ENCODE assay signal across 1 cellular context in genomic region chr6:31665501-31666336, GRCh38.
TF ChIP-seq lines count a peak whose summit lies in the region.

Gene CSNK2B, plus strand, starts transcription at chr6:31666080. Its CDS starts 752 bp downstream, at chr6:31666832.

TF ChIP-seq in K562, 482 proteins besides CTCF, POLR2A, EP300 and RAD21 (continued from another document and continues in another):
- TF ChIP-seq ZFP91 (CRISPR knock-in tag; IDR thresholded peaks at IDR 0.05) (no peak; the same call in 1 of the 2 replicates), NR1H2 (CRISPR knock-in tag; IDR thresholded peaks at IDR 0.05) (0 out of 2 replicates have a peak, but pooled peaks have one; percentile 37), CHD1 (IDR thresholded peaks at IDR 0.05; ENCODE audit: low read length) (peak; percentile 71), ADNP (tag; IDR thresholded peaks at IDR 0.05) (no peak), ZNF24 (IDR thresholded peaks at IDR 0.05) (peak; percentile 19; the same call in 1 of the 2 replicates), NFYB (IDR thresholded peaks at IDR 0.05; ENCODE audit: extremely low read depth, insufficient read length) (no peak), KAT8 (IDR thresholded peaks at IDR 0.05; ENCODE audit: low read depth) (no peak), RBM14 (IDR thresholded peaks at IDR 0.05; ENCODE audit: borderline replicate concordance, insufficient read depth, low read depth, low read length) (peak; percentile 45; the same call in 1 of the 2 replicates), TAF15 (IDR thresholded peaks at IDR 0.05; ENCODE audit: low read depth, low read length) (peak; percentile 85; the same call in 1 of the 2 replicates), NCOA2 (IDR thresholded peaks at IDR 0.05; ENCODE audit: partially characterized antibody in 2 of 2) (no peak), MIER1 (IDR thresholded peaks at IDR 0.05; ENCODE audit: low read depth) (no peak), CHD2 (IDR thresholded peaks at IDR 0.05; ENCODE audit: low read depth, low read length) (peak; percentile 12; the same call in 1 of the 2 replicates), NEUROD1 (IDR thresholded peaks at IDR 0.05; ENCODE audit: borderline replicate concordance, low read depth, low read length, partially characterized antibody) (peak; percentile 68), ATF2 (CRISPR knock-in tag; IDR thresholded peaks at IDR 0.05) (no peak), TCF7L2 (IDR thresholded peaks at IDR 0.05; ENCODE audit: low read depth, low read length) (no peak), ZNF780A (CRISPR knock-in tag; IDR thresholded peaks at IDR 0.05) (no peak), CREB3L1 (IDR thresholded peaks at IDR 0.05; ENCODE audit: borderline replicate concordance, low read depth) (peak; percentile 77), VEZF1 (CRISPR knock-in tag; IDR thresholded peaks at IDR 0.05) (no peak), ZFX (CRISPR knock-in tag; IDR thresholded peaks at IDR 0.05) (no peak), E2F1 (CRISPR knock-in tag; IDR thresholded peaks at IDR 0.05) (peak; percentile 2; the same call in 1 of the 2 replicates), PRPF4 (IDR thresholded peaks at IDR 0.05; ENCODE audit: insufficient read depth, low read depth, low read length, poor library complexity, severe bottlenecking) (peak; percentile 70), ZNF140 (CRISPR knock-in tag; IDR thresholded peaks at IDR 0.05) (no peak), HSF4 (CRISPR knock-in tag; IDR thresholded peaks at IDR 0.05; ENCODE audit: borderline replicate concordance) (no peak), SNRNP70 (optimal IDR thresholded peaks at IDR 0.05; ENCODE audit: low read depth, low read length) (no peak), BCOR (IDR thresholded peaks at IDR 0.05) (peak; percentile 38; the same call in 1 of the 2 replicates), PTTG1 (tag; IDR thresholded peaks at IDR 0.05; ENCODE audit: low read depth) (no peak), ZC3H11A (IDR thresholded peaks at IDR 0.05; ENCODE audit: low read depth, low read length) (no peak), LARP7 (IDR thresholded peaks at IDR 0.05) (peak; percentile 83), CTBP1 (IDR thresholded peaks at IDR 0.05; ENCODE audit: borderline replicate concordance) (0 out of 2 replicates have a peak, but pooled peaks have one; percentile 29), RCOR1 (IDR thresholded peaks at IDR 0.05; ENCODE audit: borderline replicate concordance in 1 of 2, low read depth in 2 of 2, low read length in 2 of 2) (no peak), ZNF133 (CRISPR knock-in tag; IDR thresholded peaks at IDR 0.05) (peak; percentile 70; the same call in 1 of the 2 replicates), TRIM28 (IDR thresholded peaks at IDR 0.05) (no peak; the same call in 1 of the 2 replicates), SRSF9 (IDR thresholded peaks at IDR 0.05; ENCODE audit: borderline replicate concordance, low read depth, low read length) (no peak), ZNF518B (CRISPR knock-in tag; IDR thresholded peaks at IDR 0.05) (no peak), XRCC3 (IDR thresholded peaks at IDR 0.05) (no peak), KLF6 (CRISPR knock-in tag; IDR thresholded peaks at IDR 0.05; ENCODE audit: borderline replicate concordance) (peak; percentile 18; the same call in 1 of the 2 replicates), SMARCA5 (IDR thresholded peaks at IDR 0.05) (no peak), CAMTA2 (CRISPR knock-in tag; conservative IDR thresholded peaks at IDR 0.05) (peak; percentile 95), HLTF (IDR thresholded peaks at IDR 0.05) (peak; percentile 82; the same call in 1 of the 2 replicates), TRIM24 (IDR thresholded peaks at IDR 0.05) (0 out of 4 replicates have a peak, but pooled peaks of 1 of the 2 experiments have one; percentile 7), BMI1 (IDR thresholded peaks at IDR 0.05; ENCODE audit: low read length) (0 out of 2 replicates have a peak, but pooled peaks have one; percentile 17), IFI16 (CRISPR knock-in tag; IDR thresholded peaks at IDR 0.05) (peak; percentile 63; the same call in 1 of the 2 replicates), ZNF584 (CRISPR knock-in tag; IDR thresholded peaks at IDR 0.05; ENCODE audit: low read depth) (no peak), JUND (IDR thresholded peaks at IDR 0.05; ENCODE audit: borderline replicate concordance, low read depth, low read length) (peak; percentile 80), JUND (tag; IDR thresholded peaks at IDR 0.05; ENCODE audit: borderline replicate concordance, low read depth, low read length) (peak; percentile 19; the same call in 1 of the 3 replicates), MYNN (IDR thresholded peaks at IDR 0.05) (no peak), MYNN (CRISPR knock-in tag; IDR thresholded peaks at IDR 0.05) (no peak), HNRNPL (IDR thresholded peaks at IDR 0.05; ENCODE audit: low read depth, low read length) (no peak), AFF1 (IDR thresholded peaks at IDR 0.05; ENCODE audit: low read depth in 1 of 2, partially characterized antibody in 2 of 2) (peak in 1 of 2 experiments; percentile 99), ZNF830 (CRISPR knock-in tag; IDR thresholded peaks at IDR 0.05) (no peak; the same call in 1 of the 2 replicates), NKRF (IDR thresholded peaks at IDR 0.05; ENCODE audit: borderline replicate concordance) (peak; percentile 97), KAT7 (CRISPR knock-in tag; IDR thresholded peaks at IDR 0.05; ENCODE audit: borderline replicate concordance) (0 out of 2 replicates have a peak, but pooled peaks have one; percentile 89), BACH1 (tag; IDR thresholded peaks at IDR 0.05) (no peak), POU5F1 (IDR thresholded peaks at IDR 0.05; ENCODE audit: borderline replicate concordance, low read depth, low read length, partially characterized antibody) (peak; percentile 78)
